ENCODE assay signal across 1 cellular context in genomic region chr7:150784120-150784736, GRCh38.
TF ChIP-seq lines count a peak whose summit lies in the region.

No MANE protein-coding gene starts in this region.

TF ChIP-seq in IMR-90, 13 proteins besides CTCF, POLR2A, EP300 and RAD21:
- TF ChIP-seq MXI1 (IDR thresholded peaks at IDR 0.05; ENCODE audit: borderline replicate concordance, low read depth, low read length), result no peak
- TF ChIP-seq MAFK (IDR thresholded peaks at IDR 0.05; ENCODE audit: low read depth, low read length), result no peak
- TF ChIP-seq NFE2L2 (IDR thresholded peaks at IDR 0.05; ENCODE audit: low read depth, low read length), result no peak
- no peak for TF ChIP-seq RCOR1 (IDR thresholded peaks at IDR 0.05; ENCODE audit: insufficient replicate concordance, low read length)
- TF ChIP-seq MAZ (IDR thresholded peaks at IDR 0.05; ENCODE audit: borderline replicate concordance, low read depth, low read length), result no peak
- TF ChIP-seq SMC3 (IDR thresholded peaks at IDR 0.05; ENCODE audit: low read depth, low read length), result no peak
- TF ChIP-seq USF2 (IDR thresholded peaks at IDR 0.05; ENCODE audit: low read depth, low read length), result no peak
- TF ChIP-seq FOS (IDR thresholded peaks at IDR 0.05; ENCODE audit: low read depth, low read length), result no peak
